ENCODE assay signal across 1 cellular context in genomic region chr2:64730551-64731305, GRCh38.
TF ChIP-seq lines count a peak whose summit lies in the region.

No MANE protein-coding gene starts in this region.

TF ChIP-seq in HepG2, 621 proteins besides CTCF, POLR2A, EP300 and RAD21 (continued from another document and continues in another):
- TF ChIP-seq FOXP4 (CRISPR knock-in tag; IDR thresholded peaks at IDR 0.05) (peak; percentile 99), AGO1 (IDR thresholded peaks at IDR 0.05; ENCODE audit: low read depth, low read length, poor library complexity, severe bottlenecking) (no peak), MATR3 (CRISPR knock-in tag; IDR thresholded peaks at IDR 0.05) (no peak), CHD4 (IDR thresholded peaks at IDR 0.05; ENCODE audit: borderline replicate concordance, low read length) (no peak), ZFP41 (CRISPR knock-in tag; IDR thresholded peaks at IDR 0.05; ENCODE audit: borderline replicate concordance) (no peak), ZNF18 (CRISPR knock-in tag; IDR thresholded peaks at IDR 0.05; ENCODE audit: insufficient replicate concordance) (no peak), ZNF878 (CRISPR knock-in tag; IDR thresholded peaks at IDR 0.05) (peak; percentile 96), ZBTB3 (CRISPR knock-in tag; IDR thresholded peaks at IDR 0.05; ENCODE audit: borderline replicate concordance, low read depth) (peak; percentile 80), ZNF552 (CRISPR knock-in tag; IDR thresholded peaks at IDR 0.05; ENCODE audit: borderline replicate concordance) (no peak), ZNF3 (CRISPR knock-in tag; IDR thresholded peaks at IDR 0.05) (peak; percentile 57; the same call in 1 of the 2 replicates), ELF1 (CRISPR knock-in tag; IDR thresholded peaks at IDR 0.05) (peak; percentile 60), ATF5 (CRISPR knock-in tag; IDR thresholded peaks at IDR 0.05; ENCODE audit: low read depth) (no peak), AHR (CRISPR knock-in tag; IDR thresholded peaks at IDR 0.05) (peak; percentile 75; the same call in 1 of the 2 replicates), PAXIP1 (CRISPR knock-in tag; conservative IDR thresholded peaks at IDR 0.05) (peak; percentile 96), SMC3 (IDR thresholded peaks at IDR 0.05; ENCODE audit: low read length) (no peak), GRHL1 (CRISPR knock-in tag; conservative IDR thresholded peaks at IDR 0.05) (no peak), TBX2 (CRISPR knock-in tag; IDR thresholded peaks at IDR 0.05; ENCODE audit: borderline replicate concordance) (peak; percentile 98), FOSL1 (CRISPR knock-in tag; IDR thresholded peaks at IDR 0.05; ENCODE audit: borderline replicate concordance) (no peak), ZNF674 (CRISPR knock-in tag; IDR thresholded peaks at IDR 0.05; ENCODE audit: low read depth) (no peak), ZFP36L1 (CRISPR knock-in tag; IDR thresholded peaks at IDR 0.05) (peak; percentile 72; the same call in 1 of the 2 replicates), ZNF660 (CRISPR knock-in tag; IDR thresholded peaks at IDR 0.05; ENCODE audit: borderline replicate concordance, low read depth) (no peak), PPARG (CRISPR knock-in tag; conservative IDR thresholded peaks at IDR 0.05) (peak; percentile 58), MAFK (conservative IDR thresholded peaks at IDR 0.05 in 1 of 2, IDR thresholded peaks at IDR 0.05 in 1 of 2; ENCODE audit: low read length in 2 of 2) (no peak; a peak in 1 of 4 replicates), XRCC5 (optimal IDR thresholded peaks at IDR 0.05; ENCODE audit: low read length) (peak; percentile 94), PLRG1 (conservative IDR thresholded peaks at IDR 0.05) (no peak), ZNF503 (CRISPR knock-in tag; IDR thresholded peaks at IDR 0.05) (peak; percentile 85), MNT (IDR thresholded peaks at IDR 0.05) (peak; percentile 81), ZNF547 (CRISPR knock-in tag; IDR thresholded peaks at IDR 0.05) (0 out of 2 replicates have a peak, but pooled peaks have one; percentile 33), REL (CRISPR knock-in tag; conservative IDR thresholded peaks at IDR 0.05) (no peak), PRDM15 (CRISPR knock-in tag; IDR thresholded peaks at IDR 0.05) (no peak), JDP2 (CRISPR knock-in tag; IDR thresholded peaks at IDR 0.05; ENCODE audit: borderline replicate concordance) (no peak; the same call in 1 of the 2 replicates), TSC22D2 (CRISPR knock-in tag; IDR thresholded peaks at IDR 0.05; ENCODE audit: borderline replicate concordance) (0 out of 2 replicates have a peak, but pooled peaks have one; percentile 61), ZNF766 (CRISPR knock-in tag; IDR thresholded peaks at IDR 0.05; ENCODE audit: borderline replicate concordance) (0 out of 2 replicates have a peak, but pooled peaks have one; percentile 53), ETV5 (CRISPR knock-in tag; IDR thresholded peaks at IDR 0.05; ENCODE audit: borderline replicate concordance) (peak; percentile 72; the same call in 1 of the 2 replicates), STAT6 (CRISPR knock-in tag; IDR thresholded peaks at IDR 0.05; ENCODE audit: borderline replicate concordance) (peak; percentile 95; the same call in 1 of the 2 replicates), ZSCAN21 (CRISPR knock-in tag; IDR thresholded peaks at IDR 0.05; ENCODE audit: borderline replicate concordance) (peak; percentile 89), ASH2L (IDR thresholded peaks at IDR 0.05; ENCODE audit: insufficient read length, low read depth, low read length) (peak; percentile 94), ZNF431 (CRISPR knock-in tag; IDR thresholded peaks at IDR 0.05; ENCODE audit: borderline replicate concordance, low read depth) (peak; percentile 86; the same call in 1 of the 2 replicates), MEF2D (CRISPR knock-in tag; IDR thresholded peaks at IDR 0.05) (peak; percentile 89), HNRNPUL1 (IDR thresholded peaks at IDR 0.05; ENCODE audit: low read depth, low read length) (no peak), ZNF235 (CRISPR knock-in tag; IDR thresholded peaks at IDR 0.05; ENCODE audit: borderline replicate concordance) (no peak), BRCA1 (CRISPR knock-in tag; IDR thresholded peaks at IDR 0.05) (0 out of 2 replicates have a peak, but pooled peaks have one; percentile 62)
